In genomic region chr21:46017148-46017547, GRCh38 we compare ENCODE assay signal across 23 cellular contexts. TPM values are rescaled to one million over a fixed set of nuclear protein-coding genes. Genes with fewer than 3 reads are reported as not detected.
"Had no signal": no experiment of that assay in that cellular context is flagged by ENCODE, and none has a peak within 500 bp of the region (broad histone marks: within the 10 kb centered on the region; RNA-seq: fewer than 3 reads in every experiment).

No MANE protein-coding gene starts in this region.

- H3K9me2 ChIP-seq: SK-N-SH had no signal

- ATAC-seq: Right ventricle myocardium inferior had no signal

- H3K9ac ChIP-seq: SK-N-SH had no signal

- H3K27ac Mint-ChIP-seq: activated CD4-positive, alpha-beta memory T cell treated with anti-CD3 and anti-CD28 coated beads for 36 hours; activated CD4-positive, alpha-beta T cell treated with anti-CD3 and anti-CD28 coated beads, Interleukin-2, amount 10 ng/mL, durations not matched to agents 7 days and 5 days; activated naive CD4-positive, alpha-beta T cell treated with anti-CD3 and anti-CD28 coated beads, Interleukin-2, amount 50 U/mL, for 24 hours; brain had no signal

- FAIRE-seq: astrocyte had no signal

- H3K4me2 ChIP-seq: SK-N-SH had no signal

- H3K9me3 Mint-ChIP-seq: activated CD4-positive, alpha-beta memory T cell treated with anti-CD3 and anti-CD28 coated beads for 36 hours; activated CD4-positive, alpha-beta T cell treated with anti-CD3 and anti-CD28 coated beads, Interleukin-2, amount 10 ng/mL, durations not matched to agents 7 days and 5 days; activated naive CD4-positive, alpha-beta T cell treated with anti-CD3 and anti-CD28 coated beads, Interleukin-2, amount 50 U/mL, for 24 hours had no signal

- H3K4me3 Mint-ChIP-seq: activated CD4-positive, alpha-beta memory T cell treated with anti-CD3 and anti-CD28 coated beads for 36 hours; activated CD4-positive, alpha-beta T cell treated with anti-CD3 and anti-CD28 coated beads, Interleukin-2, amount 10 ng/mL, durations not matched to agents 7 days and 5 days; activated naive CD4-positive, alpha-beta T cell treated with anti-CD3 and anti-CD28 coated beads, Interleukin-2, amount 50 U/mL, for 24 hours; brain had no signal

- DNase-seq: activated CD4-positive, alpha-beta memory T cell treated with anti-CD3 and anti-CD28 coated beads for 36 hours; activated CD4-positive, alpha-beta T cell treated with anti-CD3 and anti-CD28 coated beads, Interleukin-2, amount 10 ng/mL, durations not matched to agents 7 days and 5 days; activated CD4-positive, CD25-positive, alpha-beta regulatory T cell; activated CD8-positive, alpha-beta memory T cell treated with anti-CD3 and anti-CD28 coated beads, Interleukin-2, amount 50 U/mL, for 4 hours; amygdala; KG1; NCI-H1092; NCI-H1417; NCI-H2029; NCI-H2107; NCI-H2171 treated with DMSO at 0.1 percent for 48 hours; NCI-H226; NCI-H526 treated with DMSO at 0.1 percent for 48 hours; NCI-H82; RPMI8226; SK-N-SH; T-helper 1 cell had no signal

- H3K4me1 Mint-ChIP-seq: activated CD4-positive, alpha-beta T cell treated with anti-CD3 and anti-CD28 coated beads, Interleukin-2, amount 10 ng/mL, durations not matched to agents 7 days and 5 days; activated naive CD4-positive, alpha-beta T cell treated with anti-CD3 and anti-CD28 coated beads, Interleukin-2, amount 50 U/mL, for 24 hours; brain had no signal

- H3K9me3 ChIP-seq: SK-N-SH had no signal

- H3K27ac ChIP-seq: VCaP had no signal

- H3K36me3 Mint-ChIP-seq: activated CD4-positive, alpha-beta memory T cell treated with anti-CD3 and anti-CD28 coated beads for 36 hours; activated naive CD4-positive, alpha-beta T cell treated with anti-CD3 and anti-CD28 coated beads, Interleukin-2, amount 50 U/mL, for 24 hours; brain had no signal

RNA-seq across cellular contexts. Expression of gene COL6A1, which starts 35.6 kb away (rescaled TPM):
- total RNA-seq: OCI-LY7 had no signal
